Comparison of ENCODE assay signal across 6 cellular contexts in the genomic region with DNA sequence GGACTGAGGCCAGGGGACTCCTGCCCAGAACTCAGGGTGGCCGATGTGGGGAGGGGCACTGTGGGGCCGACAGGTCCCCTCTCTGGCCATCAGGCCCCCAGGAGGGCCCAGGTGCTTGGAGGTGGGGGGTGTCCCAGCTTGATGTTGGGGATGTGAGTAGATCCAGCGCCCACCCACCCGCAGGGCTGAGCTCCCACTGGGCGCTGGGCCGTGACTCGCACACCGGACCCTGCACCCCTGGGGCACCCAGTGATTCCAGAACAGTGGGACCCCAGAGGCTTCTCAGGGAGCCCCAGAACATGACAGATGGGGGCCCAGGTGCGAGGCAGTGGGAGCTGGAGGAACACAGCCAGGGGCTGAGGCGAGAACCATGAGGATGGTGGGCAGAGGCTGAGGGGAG. TPM values are rescaled to one million over a fixed set of nuclear protein-coding genes. Genes with fewer than 3 reads are reported as not detected.
"Had no signal": no experiment of that assay in that cellular context is flagged by ENCODE, and none has a peak within 500 bp of the region (broad histone marks: within the 10 kb centered on the region; RNA-seq: fewer than 3 reads in every experiment).

No MANE protein-coding gene starts in this region.

- H3K4me3 ChIP-seq: GM23248, HAP-1 had no signal

- H3K27ac ChIP-seq: GM23248 had no signal

- H2AFZ ChIP-seq: GM23248 had no signal

- H3K9me3 ChIP-seq: HAP-1 had no signal

- DNase-seq: GM23248, GOT3, KBM-7 had no signal

- H3K36me3 ChIP-seq: HAP-1 had no signal

- H3K4me1 ChIP-seq: HAP-1 had no signal

- H3K9ac ChIP-seq: GM23248 had no signal

RNA-seq across cellular contexts. Expression of a gene that starts 1.5 kb away (rescaled TPM):
- polyA plus RNA-seq: GM23248, IgD-negative memory B cell had no signal

RNA-seq across cellular contexts. Expression of a gene that starts 25.0 kb away (rescaled TPM):
- polyA plus RNA-seq: GM23248, HepG2, IgD-negative memory B cell had no signal
